ENCODE assay signal across 8 cellular contexts in genomic region chr21:46226920-46227599, GRCh38. TPM values are rescaled to one million over a fixed set of nuclear protein-coding genes. Genes with fewer than 3 reads are reported as not detected.
DNase-seq lines count a peak whose midpoint lies in the region; ATAC-seq, FAIRE-seq and TF ChIP-seq lines count a peak whose summit lies in the region.

No MANE protein-coding gene starts in this region.

- in situ Hi-C loops in K562 (cut with MboI): no loop called here

- H4K20me1 ChIP-seq in K562 (replicated peaks; ENCODE audit: control insufficient read depth, insufficient read depth, low read length): peaks cover 9% of the 10 kb centered on the region; the same call in 1 of the 2 replicates

- H3K27me3 ChIP-seq in K562 (ENCODE audit: control insufficient read depth in 2 of 2, insufficient read depth in 2 of 2, low read length in 2 of 2) (no peaks in the 10 kb centered on the region), right lobe of liver (no peaks in the 10 kb centered on the region), upper lobe of left lung (no peaks in the 10 kb centered on the region)

- H3K27ac ChIP-seq in K562 (ENCODE audit: extremely low read depth, low read depth, low read length) (no peak overlapping the region), right lobe of liver (peak overlapping the region; percentile 72 to 85 (median 79)), upper lobe of left lung (peak overlapping the region in 3 of 4 donors; percentile 84 to 90 (median 86))

- peaks cover 56% of the 10 kb centered on the region for H3K36me3 ChIP-seq in K562 (ENCODE audit: control insufficient read depth, insufficient read depth, low read length)
- peaks cover 0 to 13% (median under 1%) of the 10 kb centered on the region in 4 donors for H3K36me3 ChIP-seq in right lobe of liver
- H3K36me3 ChIP-seq in upper lobe of left lung: peaks cover 0 to 11% (median 6%) of the 10 kb centered on the region in 4 donors

- intact Hi-C loops in K562 (cut with micrococcal nuclease) (loop anchor here (5.0 to 10.0 kb wide), 4 partner anchors 40 to 228 kb away; partner anchors contain the start of gene DIP2A), right lobe of liver (cut with DNase I) (no loop called here)

- ATAC-seq in K562 (no peak), right lobe of liver (peak; percentile 39 to 51 (median 47)), upper lobe of left lung (ENCODE audit: low FRiP score in 2 of 2) (peak in 1 of 2 donors; percentile 35), HG03045 (IDR thresholded peaks at IDR 0.05; ENCODE audit: unreplicated experiment) (no peak)

- H3K9me1 ChIP-seq in K562 (ENCODE audit: control insufficient read depth, insufficient read depth, low read length): peaks cover 5% of the 10 kb centered on the region

- no TSS peak for BruUV-seq in K562 (replicated peaks; lab: Mats Ljungman, UMichigan)

- TF ChIP-seq POLR2A in K562 (conservative IDR thresholded peaks at IDR 0.05) (no peak), right lobe of liver (IDR thresholded peaks at IDR 0.05) (no peak), upper lobe of left lung (IDR thresholded peaks at IDR 0.05) (peak in 2 of 4 donors; percentile 30 to 54)

- peak; percentile 65 for FAIRE-seq in K562 (lab: Jason Lieb, UNC)

- POLR2A ChIA-PET in K562 (lab: Yijun Ruan, JAX): interaction anchor here (0.5 to 1.8 kb wide), 6 partner anchors 10 to 98 kb away, joined by 3 to 6 read pairs (median 4); no protein-coding TSS in a partner anchor

- DNase-seq in EL (peak; percentile 50), K562 (ENCODE audit: extremely low read depth in 1 of 4, low spot score in 3 of 4) (peak in 1 of 4 experiments; percentile 31), right lobe of liver (peak in 1 of 3 donors; percentile 54), upper lobe of left lung (peak in 1 of 2 donors; percentile 50), NCI-H187 (lab: John Stamatoyannopoulos, UW) (no peak), MV-4-11 (lab: John Stamatoyannopoulos, UW) (no peak)
- DNase-seq in Jurkat, Clone E6-1 (ENCODE audit: low read depth, low spot score): no peak

- peak overlapping the region; percentile 90 for H3K4me2 ChIP-seq in K562 (ENCODE audit: insufficient read depth, low read length)

- H3K4me1 ChIP-seq in K562 (replicated peaks in 1 of 2; ENCODE audit: control insufficient read depth in 2 of 2, insufficient read depth in 2 of 2, low read length in 2 of 2): peaks cover 38% of the 10 kb centered on the region in 2 experiments; a peak in 4 of 5 replicates
- peaks cover 0 to 23% (median 6%) of the 10 kb centered on the region in 4 donors for H3K4me1 ChIP-seq in right lobe of liver
- H3K4me1 ChIP-seq in upper lobe of left lung: peaks cover 20 to 50% (median 37%) of the 10 kb centered on the region in 4 donors

- peaks cover 87% of the 10 kb centered on the region for H3K79me2 ChIP-seq in K562 (ENCODE audit: control insufficient read depth, insufficient read depth, low read length)

- H2AFZ ChIP-seq in K562 (ENCODE audit: low read depth, low read length): no peak overlapping the region

- TF ChIP-seq CTCF in K562 (IDR thresholded peaks at IDR 0.05 in 2 of 3, conservative IDR thresholded peaks at IDR 0.05 in 1 of 3; ENCODE audit: insufficient read depth in 2 of 3, low read depth in 1 of 3, low read length in 3 of 3) (no peak), right lobe of liver (IDR thresholded peaks at IDR 0.05) (no peak), upper lobe of left lung (IDR thresholded peaks at IDR 0.05) (no peak)

- WGBS in K562 (ENCODE audit: insufficient coverage, low coverage, missing lambda C conversion rate): 16% methylated on average over 4 of the region's 4 CpGs
- WGBS in right lobe of liver (ENCODE audit: insufficient coverage, low coverage, low lambda C conversion rate, missing lambda C conversion rate): 19% methylated on average over 4 of the region's 4 CpGs
- WGBS in upper lobe of left lung, 2 donors: 61 to 64% methylated on average over 4 of the region's 4 CpGs

- CTCF ChIA-PET in K562 (lab: Yijun Ruan, JAX; ENCODE audit: low intra/inter-chr PET ratio): interaction anchor here (0.6 kb wide), 1 partner anchor 52 kb away, joined by 3 read pairs; no protein-coding TSS in a partner anchor

- H3K9me3 ChIP-seq in K562 (replicated peaks; ENCODE audit: control insufficient read depth, insufficient read depth, low read depth, low read length) (no peaks in the 10 kb centered on the region), right lobe of liver (no peaks in the 10 kb centered on the region), upper lobe of left lung (no peaks in the 10 kb centered on the region)

- peak overlapping the region; percentile 51 to 86 for H3K9ac ChIP-seq in K562 (ENCODE audit: insufficient read depth in 1 of 2, low read depth in 2 of 2, low read length in 2 of 2)

- no peak for TF ChIP-seq RAD21 in K562 (CRISPR knock-in tag; conservative IDR thresholded peaks at IDR 0.05 in 1 of 2, IDR thresholded peaks at IDR 0.05 in 1 of 2)

- no peak for TF ChIP-seq EP300 in K562 (IDR thresholded peaks at IDR 0.05; ENCODE audit: low read length)
- TF ChIP-seq EP300 in upper lobe of left lung (IDR thresholded peaks at IDR 0.05): no peak

- H3K4me3 ChIP-seq in Jurkat, Clone E6-1 (ENCODE audit: low read length): peak overlapping the region; percentile 80
- H3K4me3 ChIP-seq in K562 (peak overlapping the region; percentile 87), right lobe of liver (peak overlapping the region; percentile 96 to 98 (median 98)), upper lobe of left lung (peak overlapping the region; percentile 13 to 100 (median 85))

RNA-seq across cellular contexts. Expression of gene LSS, which starts 1.5 kb away (rescaled TPM):
- 70.2 TPM for polyA plus RNA-seq in Jurkat, Clone E6-1 (2012; ENCODE audit: insufficient read depth, insufficient read length)
- total RNA-seq in K562 (2011; cell fraction: chromatin; rRNA removed; ENCODE audit: low replicate concordance): 322 and 719 TPM in 2 replicates
- total RNA-seq in K562 (2011; cell fraction: nucleolus; rRNA removed): 292 and 343 TPM in 2 replicates
- 326 and 359 TPM in 2 replicates for total RNA-seq in K562 (2011; cell fraction: nucleoplasm; rRNA removed)
- total RNA-seq in K562 (2014; rRNA removed) (56.4 and 67.6 TPM in 2 replicates), K562 (2014; rRNA removed; fragmentation: Illumina TruSeq; extraction: Trizol) (10.6 and 15.1 TPM in 2 replicates), K562 (2015; rRNA removed; fragmentation: Illumina TruSeq; extraction: Trizol) (29.6 and 29.8 TPM in 2 replicates), K562 (2021) (87.9 and 89.5 TPM in 2 replicates), right lobe of liver (100 to 1,000 TPM in 1 of 6 experiments, 10 to 100 TPM in 5; 37.0 to 103 (median 59.6) TPM), upper lobe of left lung (100 to 1,000 TPM in 5 of 6 donors, 10 to 100 TPM in 1; 71.7 to 266 (median 135) TPM)
- polyA plus RNA-seq in K562 (2011; rRNA removed) (81.3 and 221 TPM in 2 replicates), K562 (2014; fragmentation: Illumina TruSeq; extraction: Trizol) (37.4 and 43.3 TPM in 2 replicates), K562 (2014; fragmentation: Nextera tagmentation; extraction: Ambion mirVana) (1 to 10 TPM; 2.2 to 2.7 TPM), K562 (2014; rRNA removed) (58.2 and 80.7 TPM in 2 replicates)
- 98.8 and 159 TPM in 2 replicates for polyA plus RNA-seq in K562 (2011; cell fraction: cytosol; rRNA removed)
- 739 and 1,169 TPM in 2 replicates for polyA plus RNA-seq in K562 (2011; cell fraction: nucleus; rRNA removed)
- 51.7 and 64.9 TPM in 2 replicates for polyA plus RNA-seq in K562 (2012)
- polyA minus RNA-seq in K562 (2011; rRNA and poly(A)+ RNA removed): 117 and 159 TPM in 2 replicates
- 32.4 and 62.6 TPM in 2 replicates for polyA minus RNA-seq in K562 (2011; cell fraction: cytosol; rRNA and poly(A)+ RNA removed)
- 91.6 and 197 TPM in 2 replicates for polyA minus RNA-seq in K562 (2011; cell fraction: nucleus; rRNA and poly(A)+ RNA removed)

RNA-seq across cellular contexts. Expression of gene SPATC1L, which starts 42.8 kb away (rescaled TPM):
- 26.8 TPM for polyA plus RNA-seq in Jurkat, Clone E6-1 (2012; ENCODE audit: insufficient read depth, insufficient read length)
- total RNA-seq in K562 (2011; cell fraction: chromatin; rRNA removed; ENCODE audit: low replicate concordance): 20.1 and 44.2 TPM in 2 replicates
- total RNA-seq in K562 (2011; cell fraction: nucleolus; rRNA removed): 39.1 and 40.0 TPM in 2 replicates
- 28.1 and 28.7 TPM in 2 replicates for total RNA-seq in K562 (2011; cell fraction: nucleoplasm; rRNA removed)
- total RNA-seq in K562 (2014; rRNA removed): 63.7 and 104 TPM in 2 replicates
- total RNA-seq in K562 (2014; rRNA removed; fragmentation: Illumina TruSeq; extraction: Trizol): 10.4 and 12.6 TPM in 2 replicates
- total RNA-seq in K562 (2015; rRNA removed; fragmentation: Illumina TruSeq; extraction: Trizol): 29.7 and 31.9 TPM in 2 replicates
- total RNA-seq in K562 (2021): 118 and 121 TPM in 2 replicates
- 6.7 and 23.0 TPM in 2 replicates for polyA plus RNA-seq in K562 (2011; rRNA removed)
- polyA plus RNA-seq in K562 (2011; cell fraction: cytosol; rRNA removed): 22.2 and 53.4 TPM in 2 replicates
- 41.7 and 48.0 TPM in 2 replicates for polyA plus RNA-seq in K562 (2011; cell fraction: nucleus; rRNA removed)
- polyA plus RNA-seq in K562 (2012): 94.4 and 104 TPM in 2 replicates
- polyA plus RNA-seq in K562 (2014; fragmentation: Illumina TruSeq; extraction: Trizol): 38.3 and 84.8 TPM in 2 replicates
- polyA plus RNA-seq in K562 (2014; fragmentation: Nextera tagmentation; extraction: Ambion mirVana): under 1 TPM in 1 of 2 experiments, not detected in 1; 0.14 TPM
- 40.6 and 50.4 TPM in 2 replicates for polyA plus RNA-seq in K562 (2014; rRNA removed)
- 4.8 and 6.1 TPM in 2 replicates for polyA minus RNA-seq in K562 (2011; rRNA and poly(A)+ RNA removed)
- polyA minus RNA-seq in K562 (2011; cell fraction: cytosol; rRNA and poly(A)+ RNA removed): 45.0 and 94.2 TPM in 2 replicates
- 10.6 and 16.9 TPM in 2 replicates for polyA minus RNA-seq in K562 (2011; cell fraction: nucleus; rRNA and poly(A)+ RNA removed)
- total RNA-seq in right lobe of liver: 1 to 10 TPM in 1 of 6 experiments, under 1 TPM in 3, not detected in 2; 0.31 to 1.7 (median 0.51) TPM
- 10 to 100 TPM in 3 of 6 donors, 1 to 10 TPM in 2, under 1 TPM in 1; 0.91 to 22.0 (median 7.2) TPM for total RNA-seq in upper lobe of left lung

RNA-seq across cellular contexts. Expression of gene MCM3AP, which starts 58.4 kb away (rescaled TPM):
- 57.1 TPM for polyA plus RNA-seq in Jurkat, Clone E6-1 (2012; ENCODE audit: insufficient read depth, insufficient read length)
- total RNA-seq in K562 (2011; cell fraction: chromatin; rRNA removed; ENCODE audit: low replicate concordance): 521 and 755 TPM in 2 replicates
- total RNA-seq in K562 (2011; cell fraction: nucleolus; rRNA removed): 321 and 328 TPM in 2 replicates
- total RNA-seq in K562 (2011; cell fraction: nucleoplasm; rRNA removed): 365 and 369 TPM in 2 replicates
- total RNA-seq in K562 (2014; rRNA removed) (98.9 and 106 TPM in 2 replicates), K562 (2014; rRNA removed; fragmentation: Illumina TruSeq; extraction: Trizol) (69.2 and 73.1 TPM in 2 replicates), K562 (2015; rRNA removed; fragmentation: Illumina TruSeq; extraction: Trizol) (65.1 and 80.9 TPM in 2 replicates), K562 (2021) (154 and 179 TPM in 2 replicates), right lobe of liver (10 to 100 TPM; 34.4 to 44.6 (median 40.7) TPM), upper lobe of left lung (100 to 1,000 TPM in 2 of 6 donors, 10 to 100 TPM in 4; 93.3 to 226 (median 98.4) TPM)
- polyA plus RNA-seq in K562 (2011; rRNA removed) (60.4 and 69.6 TPM in 2 replicates), K562 (2014; fragmentation: Illumina TruSeq; extraction: Trizol) (65.9 and 75.9 TPM in 2 replicates), K562 (2014; fragmentation: Nextera tagmentation; extraction: Ambion mirVana) (1 to 10 TPM; 6.5 to 9.1 TPM), K562 (2014; rRNA removed) (75.4 and 82.8 TPM in 2 replicates)
- polyA plus RNA-seq in K562 (2011; cell fraction: cytosol; rRNA removed): 46.8 and 52.9 TPM in 2 replicates
- 172 and 195 TPM in 2 replicates for polyA plus RNA-seq in K562 (2011; cell fraction: nucleus; rRNA removed)
- 67.7 and 73.1 TPM in 2 replicates for polyA plus RNA-seq in K562 (2012)
- 102 and 106 TPM in 2 replicates for polyA minus RNA-seq in K562 (2011; rRNA and poly(A)+ RNA removed)
- polyA minus RNA-seq in K562 (2011; cell fraction: cytosol; rRNA and poly(A)+ RNA removed): 116 and 119 TPM in 2 replicates
- 122 and 182 TPM in 2 replicates for polyA minus RNA-seq in K562 (2011; cell fraction: nucleus; rRNA and poly(A)+ RNA removed)

RNA-seq across cellular contexts. Expression of gene YBEY, which starts 59.1 kb away (rescaled TPM):
- polyA plus RNA-seq in Jurkat, Clone E6-1 (2012; ENCODE audit: insufficient read depth, insufficient read length): 35.0 TPM
- 18.6 and 19.3 TPM in 2 replicates for total RNA-seq in K562 (2011; cell fraction: chromatin; rRNA removed; ENCODE audit: low replicate concordance)
- 15.7 and 16.2 TPM in 2 replicates for total RNA-seq in K562 (2011; cell fraction: nucleolus; rRNA removed)
- 18.8 and 20.2 TPM in 2 replicates for total RNA-seq in K562 (2011; cell fraction: nucleoplasm; rRNA removed)
- total RNA-seq in K562 (2014; rRNA removed) (10.7 and 12.4 TPM in 2 replicates), K562 (2014; rRNA removed; fragmentation: Illumina TruSeq; extraction: Trizol) (12.4 and 14.0 TPM in 2 replicates), K562 (2015; rRNA removed; fragmentation: Illumina TruSeq; extraction: Trizol) (14.3 and 15.6 TPM in 2 replicates), K562 (2021) (10.5 and 10.7 TPM in 2 replicates), right lobe of liver (10 to 100 TPM in 2 of 6 experiments, 1 to 10 TPM in 4; 6.3 to 16.0 (median 7.3) TPM), upper lobe of left lung (10 to 100 TPM in 4 of 6 donors, 1 to 10 TPM in 2; 7.7 to 26.2 (median 10.8) TPM)
- polyA plus RNA-seq in K562 (2011; rRNA removed) (9.9 and 15.9 TPM in 2 replicates), K562 (2014; fragmentation: Illumina TruSeq; extraction: Trizol) (14.1 and 14.7 TPM in 2 replicates), K562 (2014; fragmentation: Nextera tagmentation; extraction: Ambion mirVana) (1 to 10 TPM; 6.4 to 9.4 TPM), K562 (2014; rRNA removed) (28.0 and 39.6 TPM in 2 replicates)
- 8.1 and 10.3 TPM in 2 replicates for polyA plus RNA-seq in K562 (2011; cell fraction: cytosol; rRNA removed)
- polyA plus RNA-seq in K562 (2011; cell fraction: nucleus; rRNA removed): 6.9 and 7.3 TPM in 2 replicates
- 13.9 and 16.0 TPM in 2 replicates for polyA plus RNA-seq in K562 (2012)
- polyA minus RNA-seq in K562 (2011; rRNA and poly(A)+ RNA removed): 7.3 and 8.3 TPM in 2 replicates
- polyA minus RNA-seq in K562 (2011; cell fraction: cytosol; rRNA and poly(A)+ RNA removed): 2.5 and 5.2 TPM in 2 replicates
- 4.6 and 6.9 TPM in 2 replicates for polyA minus RNA-seq in K562 (2011; cell fraction: nucleus; rRNA and poly(A)+ RNA removed)

Comparison
In these comparisons a context has a peak if more than half of its experiments do, and no peak if none do; other contexts are left out.
1. ATAC-seq: peak in right lobe of liver (4 of 4); none in K562 (single experiment) and HG03045 (single experiment).
2. Peak in every context shown above with its lines, with median percentiles within 50 percentile points of each other: H3K4me3 ChIP-seq.